Comparison of ENCODE assay signal across 8 cellular contexts in genomic region chr1:59814180-59814900, GRCh38.
DNase-seq lines count a peak whose midpoint lies in the region; ATAC-seq, FAIRE-seq and TF ChIP-seq lines count a peak whose summit lies in the region.

No MANE protein-coding gene starts in this region.

- DNase-seq in NCI-H2171 (lab: John Stamatoyannopoulos, UW) (peak; percentile 100), coronary artery (ENCODE audit: low spot score) (no peak), memory B cell (ENCODE audit: low spot score in 2 of 2) (peak; percentile 66 to 75), urothelium cell line (ENCODE audit: low spot score) (no peak)
- peak; percentile 88 for DNase-seq in activated CD4-positive, alpha-beta T cell treated with anti-CD3 and anti-CD28 coated beads, Interleukin-2, amount 50 U/mL, for 1 hour
- DNase-seq in stimulated activated CD4-positive, alpha-beta T cell treated with anti-CD3 and anti-CD28 coated beads, TNF-alpha, amount 100 ng/mL, for 4 hours (ENCODE audit: low read depth in 3 of 3), result peak; percentile 62 to 87 (median 87)

- H3K4me3 ChIP-seq in coronary artery, result peak overlapping the region; percentile 68

- H3K27ac Mint-ChIP-seq in memory B cell, result peak overlapping the region; percentile 45

- no peak for TF ChIP-seq CTCF in coronary artery (IDR thresholded peaks at IDR 0.05)

- H3K9me3 Mint-ChIP-seq in memory B cell, result no peaks in the 10 kb centered on the region

- peaks cover 3% of the 10 kb centered on the region for H3K4me1 Mint-ChIP-seq in memory B cell

- no peak overlapping the region for H3K27ac ChIP-seq in coronary artery

- ATAC-seq in GM18508 (IDR thresholded peaks at IDR 0.05; ENCODE audit: insufficient read depth, unreplicated experiment) (peak; percentile 92), HG02943 (IDR thresholded peaks at IDR 0.05; ENCODE audit: low read depth, unreplicated experiment) (peak; percentile 97), memory B cell (ENCODE audit: low read depth) (peak; percentile 92)

- no peaks in the 10 kb centered on the region for H3K36me3 Mint-ChIP-seq in memory B cell

- no peak overlapping the region for H3K4me3 Mint-ChIP-seq in memory B cell

- no peak for FAIRE-seq in urothelium cell line (lab: Jason Lieb, UNC)

- peaks cover 4% of the 10 kb centered on the region for H3K27me3 Mint-ChIP-seq in memory B cell

Comparison
In these comparisons a context has a peak if more than half of its experiments do, and no peak if none do; other contexts are left out.
1. DNase-seq: peak in NCI-H2171 (single experiment), activated CD4-positive, alpha-beta T cell treated with anti-CD3 and anti-CD28 coated beads, Interleukin-2, amount 50 U/mL, for 1 hour (single experiment), memory B cell (2 of 2) and stimulated activated CD4-positive, alpha-beta T cell treated with anti-CD3 and anti-CD28 coated beads, TNF-alpha, amount 100 ng/mL, for 4 hours (3 of 3); none in coronary artery (single experiment) and urothelium cell line (single experiment).
2. Peak in every context shown above with its lines, with median percentiles within 50 percentile points of each other: ATAC-seq.